In genomic region chr21:25708467-25709065, GRCh38 we compare ENCODE assay signal across 8 cellular contexts. TPM values are rescaled to one million over a fixed set of nuclear protein-coding genes. Genes with fewer than 3 reads are reported as not detected.
DNase-seq lines count a peak whose midpoint lies in the region; ATAC-seq and TF ChIP-seq lines count a peak whose summit lies in the region.

No MANE protein-coding gene starts in this region.

- no peak overlapping the region for H3K27ac Mint-ChIP-seq in GM23338

- H3K27ac ChIP-seq in GM23338 (ENCODE audit: low read depth): no peak overlapping the region
- H3K27ac ChIP-seq in parathyroid adenoma: no peak overlapping the region

- H3K9me3 ChIP-seq in parathyroid adenoma (ENCODE audit: control insufficient read depth, low read length): no peaks in the 10 kb centered on the region

- H3K4me2 ChIP-seq in GM23338 (no peak overlapping the region), parathyroid adenoma (ENCODE audit: low read length) (no peak overlapping the region)

- DNase-seq in CMK (ENCODE audit: low read depth) (peak; percentile 45), GM23338 (ENCODE audit: low spot score) (peak; percentile 58), NCI-H774 (lab: John Stamatoyannopoulos, UW) (peak; percentile 0), activated T-cell treated with anti-CD3 and anti-CD28 coated beads for 24 hours (ENCODE audit: low read depth) (peak; percentile 14), fibroblast of mammary gland (ENCODE audit: low read depth) (peak; percentile 64)

- H4K20me1 ChIP-seq in GM23338 (replicated peaks; ENCODE audit: insufficient read depth): no peaks in the 10 kb centered on the region

- no peaks in the 10 kb centered on the region for H3K36me3 Mint-ChIP-seq in GM23338 (ENCODE audit: low read depth)

- H3K36me3 ChIP-seq in GM23338 (ENCODE audit: insufficient read depth) (no peaks in the 10 kb centered on the region), parathyroid adenoma (ENCODE audit: control insufficient read depth, insufficient read depth, low read length) (no peaks in the 10 kb centered on the region)

- ATAC-seq in GM23338 (no peak), GM21381 (IDR thresholded peaks at IDR 0.05; ENCODE audit: unreplicated experiment) (no peak), GM19455 (IDR thresholded peaks at IDR 0.05; ENCODE audit: unreplicated experiment) (no peak)

- TF ChIP-seq CTCF in GM23338 (conservative IDR thresholded peaks at IDR 0.05; ENCODE audit: low read depth in 2 of 2) (peak; percentile 52 to 87), fibroblast of mammary gland (conservative IDR thresholded peaks at IDR 0.05; ENCODE audit: control insufficient read depth, insufficient read depth, low read depth, low read length) (peak; percentile 70), parathyroid adenoma (IDR thresholded peaks at IDR 0.05) (peak; percentile 73)

- H2AFZ ChIP-seq in GM23338 (no peak overlapping the region), parathyroid adenoma (peak overlapping the region; percentile 42)

- H3K4me1 Mint-ChIP-seq in GM23338: peaks cover 2% of the 10 kb centered on the region; the same call in 1 of the 3 replicates

- no peaks in the 10 kb centered on the region for H3K9me2 ChIP-seq in GM23338 (ENCODE audit: insufficient read depth)

- no peak overlapping the region for H3K9ac ChIP-seq in parathyroid adenoma

- H3K79me2 ChIP-seq in GM23338 (replicated peaks; ENCODE audit: insufficient read depth): no peaks in the 10 kb centered on the region
- no peaks in the 10 kb centered on the region for H3K79me2 ChIP-seq in parathyroid adenoma

- H3K4me3 Mint-ChIP-seq in GM23338: no peak overlapping the region

- no peaks in the 10 kb centered on the region for H3F3A ChIP-seq in GM23338 (replicated peaks; ENCODE audit: low read depth)

- H3K4me3 ChIP-seq in GM23338 (no peak overlapping the region), fibroblast of mammary gland (ENCODE audit: control insufficient read depth, low read depth, low read length) (no peak overlapping the region), parathyroid adenoma (ENCODE audit: low read depth, low read length) (no peak overlapping the region)

- H3K4me1 ChIP-seq in GM23338 (ENCODE audit: insufficient read depth): no peaks in the 10 kb centered on the region
- H3K4me1 ChIP-seq in parathyroid adenoma: no peaks in the 10 kb centered on the region

- no peaks in the 10 kb centered on the region for H3K27me3 Mint-ChIP-seq in GM23338 (ENCODE audit: insufficient read depth, low read depth, poor library complexity)

- H3K9me3 Mint-ChIP-seq in GM23338: no peaks in the 10 kb centered on the region

- H3K27me3 ChIP-seq in GM23338 (ENCODE audit: insufficient read depth) (no peaks in the 10 kb centered on the region), parathyroid adenoma (ENCODE audit: control insufficient read depth, insufficient read depth, low read length) (no peaks in the 10 kb centered on the region)

TF ChIP-seq in GM23338, 12 proteins besides CTCF, POLR2A, EP300 and RAD21 (continues in another document):
- TF ChIP-seq CREB1 (CRISPR knock-in tag; IDR thresholded peaks at IDR 0.05; ENCODE audit: low read depth) (no peak), POLR2AphosphoS5 (IDR thresholded peaks at IDR 0.05; ENCODE audit: low read depth) (no peak), ZNF114 (CRISPR knock-in tag; IDR thresholded peaks at IDR 0.05) (no peak), REST (IDR thresholded peaks at IDR 0.05; ENCODE audit: unreplicated experiment) (no peak), NANOG (IDR thresholded peaks at IDR 0.05; ENCODE audit: borderline replicate concordance) (no peak), ZNF331 (CRISPR knock-in tag; IDR thresholded peaks at IDR 0.05; ENCODE audit: low read depth) (no peak), ETS1 (IDR thresholded peaks at IDR 0.05) (no peak), STAT1 (IDR thresholded peaks at IDR 0.05; ENCODE audit: unreplicated experiment) (no peak), JUNB (IDR thresholded peaks at IDR 0.05; ENCODE audit: unreplicated experiment) (no peak)

RNA-seq across cellular contexts. Expression of gene ATP5PF, which starts 26.1 kb away (rescaled TPM):
- total RNA-seq in GM23338 (2014; rRNA removed; shearing (Covaris generic)): 127 and 154 TPM in 2 replicates
- 719 and 751 TPM in 2 replicates for polyA plus RNA-seq in GM23338 (2016; fragmentation: Nextera tagmentation; extraction: Ambion mirVana)

RNA-seq across cellular contexts. Expression of gene GABPA, which starts 26.2 kb away (rescaled TPM):
- 28.6 and 30.1 TPM in 2 replicates for total RNA-seq in GM23338 (2014; rRNA removed; shearing (Covaris generic))
- 8.5 TPM in 2 replicates for polyA plus RNA-seq in GM23338 (2016; fragmentation: Nextera tagmentation; extraction: Ambion mirVana)

Comparison
In these comparisons a context has a peak if more than half of its experiments do, and no peak if none do; other contexts are left out.
1. DNase-seq: peak in every context shown above with its lines; median percentile 64 in fibroblast of mammary gland; 58 in GM23338; 45 in CMK; 14 in activated T-cell treated with anti-CD3 and anti-CD28 coated beads for 24 hours; 0 in NCI-H774.